ENCODE assay signal across 1 cellular context in the genomic region with DNA sequence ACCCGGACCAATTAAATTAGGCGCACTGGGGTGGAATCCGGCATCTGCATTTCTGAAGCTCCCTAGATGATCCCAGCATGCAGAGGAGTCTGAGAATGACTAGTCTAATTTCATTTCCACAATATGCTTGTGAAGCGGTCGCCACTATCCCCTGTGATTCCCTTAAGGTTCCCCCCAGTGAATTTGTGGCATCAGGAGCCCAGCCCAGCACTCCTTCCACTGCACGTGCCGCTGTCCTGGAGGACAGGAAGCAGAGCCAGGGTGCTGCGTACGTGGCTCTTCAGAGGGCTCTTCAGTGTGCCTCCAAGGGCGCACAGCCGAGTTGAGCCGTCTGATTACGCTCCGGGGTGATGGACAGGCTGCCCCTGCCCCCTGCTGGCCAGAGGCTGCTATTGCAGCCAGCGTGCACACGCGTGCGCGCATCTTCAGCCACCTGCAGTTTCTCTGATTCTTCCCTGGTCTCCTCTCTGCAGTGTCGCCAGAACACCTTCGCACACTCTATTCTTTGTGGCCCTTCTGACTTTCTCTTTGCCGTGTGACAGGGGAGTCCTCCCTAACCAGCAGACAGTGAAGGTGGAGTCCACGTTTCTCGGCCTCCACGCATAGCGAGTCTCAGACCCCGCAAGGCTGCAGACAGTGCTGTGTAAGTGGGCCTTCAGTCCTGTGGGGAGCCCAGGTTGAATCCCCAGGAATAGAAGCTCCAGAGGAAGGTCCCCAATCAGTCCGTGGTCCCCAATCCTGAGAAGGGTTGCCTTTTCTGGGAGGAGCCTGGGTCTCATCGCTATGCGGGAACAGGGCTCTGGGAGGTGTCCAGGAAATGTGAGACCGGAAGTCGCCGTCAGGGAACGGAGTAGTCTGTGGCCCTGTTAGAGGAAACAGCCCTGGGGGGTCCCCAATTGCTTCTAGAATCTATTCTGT.
TF ChIP-seq lines count a peak whose summit lies in the region.

No MANE protein-coding gene starts in this region.

TF ChIP-seq in GM12878, 131 proteins besides CTCF, POLR2A, EP300 and RAD21 (continued from another document and continues in another):
- TF ChIP-seq, protein P1, sequence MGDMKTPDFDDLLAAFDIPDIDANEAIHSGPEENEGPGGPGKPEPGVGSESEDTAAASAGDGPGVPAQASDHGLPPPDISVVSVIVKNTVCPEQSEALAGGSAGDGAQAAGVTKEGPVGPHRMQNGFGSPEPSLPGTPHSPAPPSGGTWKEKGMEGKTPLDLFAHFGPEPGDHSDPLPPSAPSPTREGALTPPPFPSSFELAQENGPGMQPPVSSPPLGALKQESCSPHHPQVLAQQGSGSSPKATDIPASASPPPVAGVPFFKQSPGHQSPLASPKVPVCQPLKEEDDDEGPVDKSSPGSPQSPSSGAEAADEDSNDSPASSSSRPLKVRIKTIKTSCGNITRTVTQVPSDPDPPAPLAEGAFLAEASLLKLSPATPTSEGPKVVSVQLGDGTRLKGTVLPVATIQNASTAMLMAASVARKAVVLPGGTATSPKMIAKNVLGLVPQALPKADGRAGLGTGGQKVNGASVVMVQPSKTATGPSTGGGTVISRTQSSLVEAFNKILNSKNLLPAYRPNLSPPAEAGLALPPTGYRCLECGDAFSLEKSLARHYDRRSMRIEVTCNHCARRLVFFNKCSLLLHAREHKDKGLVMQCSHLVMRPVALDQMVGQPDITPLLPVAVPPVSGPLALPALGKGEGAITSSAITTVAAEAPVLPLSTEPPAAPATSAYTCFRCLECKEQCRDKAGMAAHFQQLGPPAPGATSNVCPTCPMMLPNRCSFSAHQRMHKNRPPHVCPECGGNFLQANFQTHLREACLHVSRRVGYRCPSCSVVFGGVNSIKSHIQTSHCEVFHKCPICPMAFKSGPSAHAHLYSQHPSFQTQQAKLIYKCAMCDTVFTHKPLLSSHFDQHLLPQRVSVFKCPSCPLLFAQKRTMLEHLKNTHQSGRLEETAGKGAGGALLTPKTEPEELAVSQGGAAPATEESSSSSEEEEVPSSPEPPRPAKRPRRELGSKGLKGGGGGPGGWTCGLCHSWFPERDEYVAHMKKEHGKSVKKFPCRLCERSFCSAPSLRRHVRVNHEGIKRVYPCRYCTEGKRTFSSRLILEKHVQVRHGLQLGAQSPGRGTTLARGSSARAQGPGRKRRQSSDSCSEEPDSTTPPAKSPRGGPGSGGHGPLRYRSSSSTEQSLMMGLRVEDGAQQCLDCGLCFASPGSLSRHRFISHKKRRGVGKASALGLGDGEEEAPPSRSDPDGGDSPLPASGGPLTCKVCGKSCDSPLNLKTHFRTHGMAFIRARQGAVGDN (IDR thresholded peaks at IDR 0.05), result peak; percentile 83; the same call in 1 of the 2 replicates
- TF ChIP-seq, protein P2, sequence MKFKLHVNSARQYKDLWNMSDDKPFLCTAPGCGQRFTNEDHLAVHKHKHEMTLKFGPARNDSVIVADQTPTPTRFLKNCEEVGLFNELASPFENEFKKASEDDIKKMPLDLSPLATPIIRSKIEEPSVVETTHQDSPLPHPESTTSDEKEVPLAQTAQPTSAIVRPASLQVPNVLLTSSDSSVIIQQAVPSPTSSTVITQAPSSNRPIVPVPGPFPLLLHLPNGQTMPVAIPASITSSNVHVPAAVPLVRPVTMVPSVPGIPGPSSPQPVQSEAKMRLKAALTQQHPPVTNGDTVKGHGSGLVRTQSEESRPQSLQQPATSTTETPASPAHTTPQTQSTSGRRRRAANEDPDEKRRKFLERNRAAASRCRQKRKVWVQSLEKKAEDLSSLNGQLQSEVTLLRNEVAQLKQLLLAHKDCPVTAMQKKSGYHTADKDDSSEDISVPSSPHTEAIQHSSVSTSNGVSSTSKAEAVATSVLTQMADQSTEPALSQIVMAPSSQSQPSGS (IDR thresholded peaks at IDR 0.05; ENCODE audit: low read length), result no peak
- TF ChIP-seq WRNIP1 (IDR thresholded peaks at IDR 0.05; ENCODE audit: borderline replicate concordance, low read depth, low read length) (peak; percentile 86; the same call in 1 of the 2 replicates), NFXL1 (IDR thresholded peaks at IDR 0.05; ENCODE audit: borderline replicate concordance) (0 out of 2 replicates have a peak, but pooled peaks have one; percentile 8), ZNF24 (IDR thresholded peaks at IDR 0.05) (0 out of 2 replicates have a peak, but pooled peaks have one; percentile 6), NR2F1 (conservative IDR thresholded peaks at IDR 0.05) (peak; percentile 33; the same call in 1 of the 2 replicates), MTA2 (IDR thresholded peaks at IDR 0.05; ENCODE audit: low read depth) (0 out of 2 replicates have a peak, but pooled peaks have one; percentile 49), TBL1XR1 (IDR thresholded peaks at IDR 0.05; ENCODE audit: low read depth, low read length) (no peak), PAX5 (IDR thresholded peaks at IDR 0.05; ENCODE audit: borderline replicate concordance, low read depth, low read length) (peak; percentile 70; the same call in 1 of the 2 replicates), IKZF1 (conservative IDR thresholded peaks at IDR 0.05) (peak; percentile 91), CREB1 (IDR thresholded peaks at IDR 0.05; ENCODE audit: low read depth) (no peak), MEF2A (IDR thresholded peaks at IDR 0.05; ENCODE audit: insufficient read depth, low read depth, low read length) (0 out of 2 replicates have a peak, but pooled peaks have one; percentile 5), ZNF217 (IDR thresholded peaks at IDR 0.05) (peak; percentile 35; the same call in 1 of the 2 replicates), ZNF622 (IDR thresholded peaks at IDR 0.05) (no peak; the same call in 1 of the 2 replicates), FOXK2 (IDR thresholded peaks at IDR 0.05) (no peak; the same call in 1 of the 2 replicates), HDAC6 (IDR thresholded peaks at IDR 0.05; ENCODE audit: unreplicated experiment) (peak; percentile 31), RB1 (IDR thresholded peaks at IDR 0.05; ENCODE audit: borderline replicate concordance) (peak; percentile 66; the same call in 1 of the 2 replicates), DPF2 (IDR thresholded peaks at IDR 0.05) (peak; percentile 67), TAF1 (IDR thresholded peaks at IDR 0.05; ENCODE audit: borderline replicate concordance, low read depth, low read length) (0 out of 2 replicates have a peak, but pooled peaks have one; percentile 21), MYB (IDR thresholded peaks at IDR 0.05; ENCODE audit: borderline replicate concordance, low read depth, low read length) (no peak), POU2F2 (IDR thresholded peaks at IDR 0.05; ENCODE audit: borderline replicate concordance, low read depth, low read length) (peak; percentile 28; the same call in 1 of the 3 replicates), IKZF2 (IDR thresholded peaks at IDR 0.05) (peak; percentile 78 to 80), FOXM1 (IDR thresholded peaks at IDR 0.05; ENCODE audit: low read depth, low read length) (0 out of 2 replicates have a peak, but pooled peaks have one; percentile 49), TCF12 (IDR thresholded peaks at IDR 0.05; ENCODE audit: low read depth, low read length) (0 out of 2 replicates have a peak, but pooled peaks have one; percentile 25), BHLHE40 (IDR thresholded peaks at IDR 0.05; ENCODE audit: borderline replicate concordance in 1 of 2, low read depth in 2 of 2, low read length in 1 of 2) (peak; percentile 95 to 98)
- TF ChIP-seq, protein P3, sequence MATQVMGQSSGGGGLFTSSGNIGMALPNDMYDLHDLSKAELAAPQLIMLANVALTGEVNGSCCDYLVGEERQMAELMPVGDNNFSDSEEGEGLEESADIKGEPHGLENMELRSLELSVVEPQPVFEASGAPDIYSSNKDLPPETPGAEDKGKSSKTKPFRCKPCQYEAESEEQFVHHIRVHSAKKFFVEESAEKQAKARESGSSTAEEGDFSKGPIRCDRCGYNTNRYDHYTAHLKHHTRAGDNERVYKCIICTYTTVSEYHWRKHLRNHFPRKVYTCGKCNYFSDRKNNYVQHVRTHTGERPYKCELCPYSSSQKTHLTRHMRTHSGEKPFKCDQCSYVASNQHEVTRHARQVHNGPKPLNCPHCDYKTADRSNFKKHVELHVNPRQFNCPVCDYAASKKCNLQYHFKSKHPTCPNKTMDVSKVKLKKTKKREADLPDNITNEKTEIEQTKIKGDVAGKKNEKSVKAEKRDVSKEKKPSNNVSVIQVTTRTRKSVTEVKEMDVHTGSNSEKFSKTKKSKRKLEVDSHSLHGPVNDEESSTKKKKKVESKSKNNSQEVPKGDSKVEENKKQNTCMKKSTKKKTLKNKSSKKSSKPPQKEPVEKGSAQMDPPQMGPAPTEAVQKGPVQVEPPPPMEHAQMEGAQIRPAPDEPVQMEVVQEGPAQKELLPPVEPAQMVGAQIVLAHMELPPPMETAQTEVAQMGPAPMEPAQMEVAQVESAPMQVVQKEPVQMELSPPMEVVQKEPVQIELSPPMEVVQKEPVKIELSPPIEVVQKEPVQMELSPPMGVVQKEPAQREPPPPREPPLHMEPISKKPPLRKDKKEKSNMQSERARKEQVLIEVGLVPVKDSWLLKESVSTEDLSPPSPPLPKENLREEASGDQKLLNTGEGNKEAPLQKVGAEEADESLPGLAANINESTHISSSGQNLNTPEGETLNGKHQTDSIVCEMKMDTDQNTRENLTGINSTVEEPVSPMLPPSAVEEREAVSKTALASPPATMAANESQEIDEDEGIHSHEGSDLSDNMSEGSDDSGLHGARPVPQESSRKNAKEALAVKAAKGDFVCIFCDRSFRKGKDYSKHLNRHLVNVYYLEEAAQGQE (IDR thresholded peaks at IDR 0.05; ENCODE audit: low read depth, low read length), result no peak
- TF ChIP-seq, protein P4, sequence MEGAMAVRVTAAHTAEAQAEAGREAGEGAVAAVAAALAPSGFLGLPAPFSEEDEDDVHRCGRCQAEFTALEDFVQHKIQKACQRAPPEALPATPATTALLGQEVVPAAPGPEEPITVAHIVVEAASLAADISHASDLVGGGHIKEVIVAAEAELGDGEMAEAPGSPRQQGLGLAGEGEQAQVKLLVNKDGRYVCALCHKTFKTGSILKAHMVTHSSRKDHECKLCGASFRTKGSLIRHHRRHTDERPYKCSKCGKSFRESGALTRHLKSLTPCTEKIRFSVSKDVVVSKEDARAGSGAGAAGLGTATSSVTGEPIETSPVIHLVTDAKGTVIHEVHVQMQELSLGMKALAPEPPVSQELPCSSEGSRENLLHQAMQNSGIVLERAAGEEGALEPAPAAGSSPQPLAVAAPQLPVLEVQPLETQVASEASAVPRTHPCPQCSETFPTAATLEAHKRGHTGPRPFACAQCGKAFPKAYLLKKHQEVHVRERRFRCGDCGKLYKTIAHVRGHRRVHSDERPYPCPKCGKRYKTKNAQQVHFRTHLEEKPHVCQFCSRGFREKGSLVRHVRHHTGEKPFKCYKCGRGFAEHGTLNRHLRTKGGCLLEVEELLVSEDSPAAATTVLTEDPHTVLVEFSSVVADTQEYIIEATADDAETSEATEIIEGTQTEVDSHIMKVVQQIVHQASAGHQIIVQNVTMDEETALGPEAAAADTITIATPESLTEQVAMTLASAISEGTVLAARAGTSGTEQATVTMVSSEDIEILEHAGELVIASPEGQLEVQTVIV (IDR thresholded peaks at IDR 0.05; ENCODE audit: borderline replicate concordance, partially characterized antibody), result peak; percentile 3
- TF ChIP-seq, protein P5, sequence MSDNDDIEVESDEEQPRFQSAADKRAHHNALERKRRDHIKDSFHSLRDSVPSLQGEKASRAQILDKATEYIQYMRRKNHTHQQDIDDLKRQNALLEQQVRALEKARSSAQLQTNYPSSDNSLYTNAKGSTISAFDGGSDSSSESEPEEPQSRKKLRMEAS (IDR thresholded peaks at IDR 0.05; ENCODE audit: low read depth, low read length), result peak; percentile 68
- TF ChIP-seq, protein P6, sequence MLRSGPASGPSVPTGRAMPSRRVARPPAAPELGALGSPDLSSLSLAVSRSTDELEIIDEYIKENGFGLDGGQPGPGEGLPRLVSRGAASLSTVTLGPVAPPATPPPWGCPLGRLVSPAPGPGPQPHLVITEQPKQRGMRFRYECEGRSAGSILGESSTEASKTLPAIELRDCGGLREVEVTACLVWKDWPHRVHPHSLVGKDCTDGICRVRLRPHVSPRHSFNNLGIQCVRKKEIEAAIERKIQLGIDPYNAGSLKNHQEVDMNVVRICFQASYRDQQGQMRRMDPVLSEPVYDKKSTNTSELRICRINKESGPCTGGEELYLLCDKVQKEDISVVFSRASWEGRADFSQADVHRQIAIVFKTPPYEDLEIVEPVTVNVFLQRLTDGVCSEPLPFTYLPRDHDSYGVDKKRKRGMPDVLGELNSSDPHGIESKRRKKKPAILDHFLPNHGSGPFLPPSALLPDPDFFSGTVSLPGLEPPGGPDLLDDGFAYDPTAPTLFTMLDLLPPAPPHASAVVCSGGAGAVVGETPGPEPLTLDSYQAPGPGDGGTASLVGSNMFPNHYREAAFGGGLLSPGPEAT (IDR thresholded peaks at IDR 0.05; ENCODE audit: low read depth), result peak; percentile 72; the same call in 1 of the 2 replicates
- TF ChIP-seq, protein P7, sequence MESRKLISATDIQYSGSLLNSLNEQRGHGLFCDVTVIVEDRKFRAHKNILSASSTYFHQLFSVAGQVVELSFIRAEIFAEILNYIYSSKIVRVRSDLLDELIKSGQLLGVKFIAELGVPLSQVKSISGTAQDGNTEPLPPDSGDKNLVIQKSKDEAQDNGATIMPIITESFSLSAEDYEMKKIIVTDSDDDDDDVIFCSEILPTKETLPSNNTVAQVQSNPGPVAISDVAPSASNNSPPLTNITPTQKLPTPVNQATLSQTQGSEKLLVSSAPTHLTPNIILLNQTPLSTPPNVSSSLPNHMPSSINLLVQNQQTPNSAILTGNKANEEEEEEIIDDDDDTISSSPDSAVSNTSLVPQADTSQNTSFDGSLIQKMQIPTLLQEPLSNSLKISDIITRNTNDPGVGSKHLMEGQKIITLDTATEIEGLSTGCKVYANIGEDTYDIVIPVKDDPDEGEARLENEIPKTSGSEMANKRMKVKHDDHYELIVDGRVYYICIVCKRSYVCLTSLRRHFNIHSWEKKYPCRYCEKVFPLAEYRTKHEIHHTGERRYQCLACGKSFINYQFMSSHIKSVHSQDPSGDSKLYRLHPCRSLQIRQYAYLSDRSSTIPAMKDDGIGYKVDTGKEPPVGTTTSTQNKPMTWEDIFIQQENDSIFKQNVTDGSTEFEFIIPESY (IDR thresholded peaks at IDR 0.05), result peak; percentile 92
- TF ChIP-seq, protein P8, sequence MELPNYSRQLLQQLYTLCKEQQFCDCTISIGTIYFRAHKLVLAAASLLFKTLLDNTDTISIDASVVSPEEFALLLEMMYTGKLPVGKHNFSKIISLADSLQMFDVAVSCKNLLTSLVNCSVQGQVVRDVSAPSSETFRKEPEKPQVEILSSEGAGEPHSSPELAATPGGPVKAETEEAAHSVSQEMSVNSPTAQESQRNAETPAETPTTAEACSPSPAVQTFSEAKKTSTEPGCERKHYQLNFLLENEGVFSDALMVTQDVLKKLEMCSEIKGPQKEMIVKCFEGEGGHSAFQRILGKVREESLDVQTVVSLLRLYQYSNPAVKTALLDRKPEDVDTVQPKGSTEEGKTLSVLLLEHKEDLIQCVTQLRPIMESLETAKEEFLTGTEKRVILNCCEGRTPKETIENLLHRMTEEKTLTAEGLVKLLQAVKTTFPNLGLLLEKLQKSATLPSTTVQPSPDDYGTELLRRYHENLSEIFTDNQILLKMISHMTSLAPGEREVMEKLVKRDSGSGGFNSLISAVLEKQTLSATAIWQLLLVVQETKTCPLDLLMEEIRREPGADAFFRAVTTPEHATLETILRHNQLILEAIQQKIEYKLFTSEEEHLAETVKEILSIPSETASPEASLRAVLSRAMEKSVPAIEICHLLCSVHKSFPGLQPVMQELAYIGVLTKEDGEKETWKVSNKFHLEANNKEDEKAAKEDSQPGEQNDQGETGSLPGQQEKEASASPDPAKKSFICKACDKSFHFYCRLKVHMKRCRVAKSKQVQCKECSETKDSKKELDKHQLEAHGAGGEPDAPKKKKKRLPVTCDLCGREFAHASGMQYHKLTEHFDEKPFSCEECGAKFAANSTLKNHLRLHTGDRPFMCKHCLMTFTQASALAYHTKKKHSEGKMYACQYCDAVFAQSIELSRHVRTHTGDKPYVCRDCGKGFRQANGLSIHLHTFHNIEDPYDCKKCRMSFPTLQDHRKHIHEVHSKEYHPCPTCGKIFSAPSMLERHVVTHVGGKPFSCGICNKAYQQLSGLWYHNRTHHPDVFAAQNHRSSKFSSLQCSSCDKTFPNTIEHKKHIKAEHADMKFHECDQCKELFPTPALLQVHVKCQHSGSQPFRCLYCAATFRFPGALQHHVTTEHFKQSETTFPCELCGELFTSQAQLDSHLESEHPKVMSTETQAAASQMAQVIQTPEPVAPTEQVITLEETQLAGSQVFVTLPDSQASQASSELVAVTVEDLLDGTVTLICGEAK (IDR thresholded peaks at IDR 0.05; ENCODE audit: borderline replicate concordance), result peak; percentile 42
